Comparison of ENCODE assay signal across 16 cellular contexts in the genomic region with DNA sequence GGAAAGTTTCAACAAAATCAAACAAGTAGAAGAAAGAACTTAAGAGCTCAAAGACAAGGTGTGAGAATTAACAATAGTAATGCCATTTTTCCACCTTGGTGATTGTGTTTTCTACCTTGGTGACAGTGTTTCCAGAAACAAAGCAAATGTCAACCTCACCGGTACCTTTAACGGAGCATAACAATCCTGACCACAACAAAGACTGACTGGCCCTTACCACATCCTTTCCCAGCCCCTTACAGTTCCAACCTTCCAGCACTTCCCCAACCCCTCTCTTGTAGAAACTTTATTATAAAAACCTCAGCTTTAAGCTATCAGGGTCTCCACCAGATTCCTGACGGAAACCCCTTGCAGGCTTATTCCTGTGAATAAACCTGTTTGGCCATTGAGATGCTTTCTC. TPM values are rescaled to one million over a fixed set of nuclear protein-coding genes. Genes with fewer than 3 reads are reported as not detected.
DNase-seq lines count a peak whose midpoint lies in the region; ATAC-seq and TF ChIP-seq lines count a peak whose summit lies in the region.
"Had no signal": no experiment of that assay in that cellular context is flagged by ENCODE, and none has a peak within 500 bp of the region (broad histone marks: within the 10 kb centered on the region; RNA-seq: fewer than 3 reads in every experiment).

No MANE protein-coding gene starts in this region.

- H3K4me3 Mint-ChIP-seq in activated CD4-positive, alpha-beta T cell treated with anti-CD3 and anti-CD28 coated beads, Interleukin-2, amount 10 ng/mL, durations not matched to agents 7 days and 5 days, result no peak overlapping the region
- H3K4me3 Mint-ChIP-seq in activated B cell treated with CpG ODN at 0.5 μM for 24 hours, result no peak overlapping the region
- H3K4me3 Mint-ChIP-seq in stimulated activated naive B cell treated with anti-CD40 and anti-IgM and Interleukin-4, amounts not matched to agents 10 μg/mL and 1 μg/mL and 100 μg/mL, for 72 hours, result peak overlapping the region in 1 of 2 donors; percentile 22
- H3K4me3 Mint-ChIP-seq: neural crest cell had no signal

- peaks cover 11% of the 10 kb centered on the region for H3K9me3 Mint-ChIP-seq in activated CD4-positive, alpha-beta T cell treated with anti-CD3 and anti-CD28 coated beads, Interleukin-2, amount 10 ng/mL, durations not matched to agents 7 days and 5 days
- peaks cover 13% of the 10 kb centered on the region for H3K9me3 Mint-ChIP-seq in activated B cell treated with CpG ODN at 0.5 μM for 24 hours
- peaks cover 10 to 15% of the 10 kb centered on the region in 2 donors for H3K9me3 Mint-ChIP-seq in stimulated activated naive B cell treated with anti-CD40 and anti-IgM and Interleukin-4, amounts not matched to agents 10 μg/mL and 1 μg/mL and 100 μg/mL, for 72 hours

- CTCF ChIA-PET in activated CD4-positive, alpha-beta T cell treated with anti-CD3 and anti-CD28 coated beads, Interleukin-2, amount 10 ng/mL, durations not matched to agents 7 days and 5 days (lab: Charles Lee), result interaction anchor here (1.1 to 1.6 kb wide), 2 partner anchors 24 to 51 kb away, joined by 3 to 4 read pairs; no protein-coding TSS in a partner anchor
- CTCF ChIA-PET in activated B cell treated with CpG ODN at 0.5 μM for 24 hours (lab: Charles Lee), result no interaction called here

- no peak for TF ChIP-seq CTCF in activated B cell treated with CpG ODN at 0.5 μM for 24 hours (IDR thresholded peaks at IDR 0.05)

- peak overlapping the region; percentile 51 for H3K27ac Mint-ChIP-seq in activated CD4-positive, alpha-beta T cell treated with anti-CD3 and anti-CD28 coated beads, Interleukin-2, amount 10 ng/mL, durations not matched to agents 7 days and 5 days
- H3K27ac Mint-ChIP-seq in activated B cell treated with CpG ODN at 0.5 μM for 24 hours, result no peak overlapping the region
- H3K27ac Mint-ChIP-seq in stimulated activated naive B cell treated with anti-CD40 and anti-IgM and Interleukin-4, amounts not matched to agents 10 μg/mL and 1 μg/mL and 100 μg/mL, for 72 hours, result no peak overlapping the region

- H3K27me3 Mint-ChIP-seq in activated CD4-positive, alpha-beta T cell treated with anti-CD3 and anti-CD28 coated beads, Interleukin-2, amount 10 ng/mL, durations not matched to agents 7 days and 5 days, result peaks cover 4% of the 10 kb centered on the region
- peaks cover 5% of the 10 kb centered on the region for H3K27me3 Mint-ChIP-seq in activated B cell treated with CpG ODN at 0.5 μM for 24 hours
- H3K27me3 Mint-ChIP-seq in stimulated activated naive B cell treated with anti-CD40 and anti-IgM and Interleukin-4, amounts not matched to agents 10 μg/mL and 1 μg/mL and 100 μg/mL, for 72 hours, result peaks cover 0 to 5% of the 10 kb centered on the region in 2 donors

- ATAC-seq in HG03139 (IDR thresholded peaks at IDR 0.05; ENCODE audit: unreplicated experiment) (peak; percentile 57), activated B cell treated with CpG ODN at 0.5 μM for 24 hours (ENCODE audit: low read depth) (peak; percentile 34)
- peak; percentile 74 to 76 for ATAC-seq in stimulated activated naive B cell treated with anti-CD40 and anti-IgM and Interleukin-4, amounts not matched to agents 10 μg/mL and 1 μg/mL and 100 μg/mL, for 72 hours (replicated peaks)
- ATAC-seq: left colon had no signal

- peak; percentile 56 for DNase-seq in activated CD4-positive, alpha-beta T cell treated with anti-CD3 and anti-CD28 coated beads, Interleukin-2, amount 10 ng/mL, durations not matched to agents 7 days and 5 days
- DNase-seq in activated CD4-positive, alpha-beta T cell treated with anti-CD3 and anti-CD28 coated beads for 1 hour, result no peak
- DNase-seq in activated B cell treated with CpG ODN at 0.5 μM for 24 hours (no peak), NCI-H2029 (lab: John Stamatoyannopoulos, UW) (no peak), dermis blood vessel endothelial cell (no peak)
- no peak for DNase-seq in stimulated activated naive B cell treated with anti-CD40 and anti-IgM and Interleukin-4, amounts not matched to agents 10 μg/mL and 1 μg/mL and 100 μg/mL, for 72 hours
- DNase-seq in stimulated activated CD4-positive, alpha-beta T cell treated with anti-CD3 and anti-CD28 coated beads, Interleukin-2, amount 100 ng/mL, for 48 hours, result no peak
- DNase-seq: brain microvascular endothelial cell; effector memory CD4-positive, alpha-beta T cell; glutamatergic neuron; left colon; NCI-H1048; trophoblast cell had no signal

- H3K36me3 Mint-ChIP-seq in activated CD4-positive, alpha-beta T cell treated with anti-CD3 and anti-CD28 coated beads, Interleukin-2, amount 10 ng/mL, durations not matched to agents 7 days and 5 days (ENCODE audit: low read depth), result peaks cover 5% of the 10 kb centered on the region
- H3K36me3 Mint-ChIP-seq in activated B cell treated with CpG ODN at 0.5 μM for 24 hours (ENCODE audit: low read depth), result no peaks in the 10 kb centered on the region
- peaks cover 4 to 11% of the 10 kb centered on the region in 2 donors for H3K36me3 Mint-ChIP-seq in stimulated activated naive B cell treated with anti-CD40 and anti-IgM and Interleukin-4, amounts not matched to agents 10 μg/mL and 1 μg/mL and 100 μg/mL, for 72 hours

- peaks cover 33% of the 10 kb centered on the region for H3K4me1 Mint-ChIP-seq in activated CD4-positive, alpha-beta T cell treated with anti-CD3 and anti-CD28 coated beads, Interleukin-2, amount 10 ng/mL, durations not matched to agents 7 days and 5 days
- peaks cover 25% of the 10 kb centered on the region for H3K4me1 Mint-ChIP-seq in activated B cell treated with CpG ODN at 0.5 μM for 24 hours
- peaks cover 37 to 46% of the 10 kb centered on the region in 2 donors for H3K4me1 Mint-ChIP-seq in stimulated activated naive B cell treated with anti-CD40 and anti-IgM and Interleukin-4, amounts not matched to agents 10 μg/mL and 1 μg/mL and 100 μg/mL, for 72 hours

- intact Hi-C loops in activated B cell treated with CpG ODN at 0.5 μM for 24 hours (cut with micrococcal nuclease), result no loop called here

- POLR2A ChIA-PET in activated CD4-positive, alpha-beta T cell treated with anti-CD3 and anti-CD28 coated beads, Interleukin-2, amount 10 ng/mL, durations not matched to agents 7 days and 5 days (lab: Charles Lee), result no interaction called here
- POLR2A ChIA-PET in activated B cell treated with CpG ODN at 0.5 μM for 24 hours (lab: Charles Lee), result no interaction called here

RNA-seq across cellular contexts. Expression of gene STYXL2, which starts 16.7 kb away (rescaled TPM):
- not detected for total RNA-seq in activated CD4-positive, alpha-beta T cell treated with anti-CD3 and anti-CD28 coated beads, Interleukin-2, amount 10 ng/mL, durations not matched to agents 7 days and 5 days
- total RNA-seq in activated B cell treated with CpG ODN at 0.5 μM for 24 hours (not detected in 2 replicates), dermis blood vessel endothelial cell (not detected in 2 replicates)
- total RNA-seq: NCI-H460 had no signal

RNA-seq across cellular contexts. Expression of gene GPA33, which starts 20.4 kb away (rescaled TPM):
- 1 to 10 TPM; 2.2 to 2.3 TPM for total RNA-seq in activated CD4-positive, alpha-beta T cell treated with anti-CD3 and anti-CD28 coated beads, Interleukin-2, amount 10 ng/mL, durations not matched to agents 7 days and 5 days
- not detected in 2 replicates for total RNA-seq in activated B cell treated with CpG ODN at 0.5 μM for 24 hours
- total RNA-seq in dermis blood vessel endothelial cell, result not detected in 2 replicates
- total RNA-seq: NCI-H460, neural crest cell had no signal
